In the genomic region with DNA sequence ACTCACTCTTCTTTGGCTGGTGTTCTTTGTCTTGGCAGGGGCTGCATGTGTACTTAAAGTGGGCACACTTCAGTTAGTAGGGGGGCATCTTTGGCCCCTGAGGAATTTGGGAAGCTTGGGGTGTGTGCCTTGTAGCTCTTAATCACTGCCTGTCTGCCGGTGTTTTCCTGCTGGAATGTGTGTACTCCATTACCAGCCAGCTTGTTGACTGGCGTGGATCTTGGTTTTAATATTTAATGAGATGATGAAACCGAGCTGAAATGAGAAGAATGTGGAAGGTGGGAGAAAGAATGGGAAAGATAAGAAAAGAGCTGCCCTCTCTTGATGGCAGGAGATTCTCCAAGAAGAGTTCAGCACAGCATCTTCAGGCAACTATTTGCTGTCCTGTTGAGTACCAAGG, we compare ENCODE assay signal across 19 cellular contexts.
A peak's percentile ranks its signal among the peaks of the same experiment; 100 is the strongest.
DNase-seq lines count a peak whose midpoint lies in the region; ATAC-seq and TF ChIP-seq lines count a peak whose summit lies in the region.
"Had no signal": no experiment of that assay in that cellular context is flagged by ENCODE, and none has a peak within 500 bp of the region (broad histone marks: within the 10 kb centered on the region; RNA-seq: fewer than 3 reads in every experiment).

No MANE protein-coding gene starts in this region.

- peaks cover 10% of the 10 kb centered on the region for H3K4me1 Mint-ChIP-seq in T-helper 2 cell treated with Interferon-gamma antibody and Interleukin-4, amounts not matched to agents 5 μg/mL and 100 μg/mL, for 36 hours (ENCODE audit: low read depth)
- peaks cover 19% of the 10 kb centered on the region for H3K4me1 Mint-ChIP-seq in chondrocyte (ENCODE audit: low read depth)
- H3K4me1 Mint-ChIP-seq: nephron had no signal

- no peaks in the 10 kb centered on the region for H3K36me3 ChIP-seq in MG63
- no peaks in the 10 kb centered on the region for H3K36me3 ChIP-seq in osteoblast (ENCODE audit: insufficient read depth, low read length)
- no peaks in the 10 kb centered on the region for H3K36me3 ChIP-seq in colonic mucosa
- H3K36me3 ChIP-seq: transverse colon had no signal

- H3K4me3 ChIP-seq in MG63 (no peak overlapping the region), osteoblast (ENCODE audit: insufficient read depth, low read length) (no peak overlapping the region), colonic mucosa (no peak overlapping the region)
- H3K4me3 ChIP-seq: heart left ventricle, transverse colon had no signal

- peak overlapping the region; percentile 1 for H3K27ac Mint-ChIP-seq in T-helper 2 cell treated with Interferon-gamma antibody and Interleukin-4, amounts not matched to agents 5 μg/mL and 100 μg/mL, for 36 hours
- peak overlapping the region; percentile 15 for H3K27ac Mint-ChIP-seq in chondrocyte (ENCODE audit: unreplicated experiment)
- H3K27ac Mint-ChIP-seq: activated naive CD4-positive, alpha-beta T cell treated with anti-CD3 and anti-CD28 coated beads for 36 hours; nephron had no signal

- peaks cover 10% of the 10 kb centered on the region for H3K4me1 ChIP-seq in osteoblast (ENCODE audit: insufficient read depth, low read length)
- H3K4me1 ChIP-seq in colonic mucosa, result no peaks in the 10 kb centered on the region
- H3K4me1 ChIP-seq: heart left ventricle, transverse colon had no signal

- TF ChIP-seq CTCF in chondrocyte (IDR thresholded peaks at IDR 0.05) (no peak), osteoblast (IDR thresholded peaks at IDR 0.05; ENCODE audit: extremely low read depth, low read depth, low read length) (no peak), colonic mucosa (IDR thresholded peaks at IDR 0.05) (no peak)

- H3K9ac ChIP-seq in colonic mucosa (ENCODE audit: low read depth in 2 of 2, low read length in 2 of 2), result no peak overlapping the region

- H3K79me2 ChIP-seq in osteoblast (ENCODE audit: insufficient read depth, low read length), result no peaks in the 10 kb centered on the region

- H3K27ac ChIP-seq in osteoblast (ENCODE audit: low read depth, low read length), result no peak overlapping the region
- H3K27ac ChIP-seq in colonic mucosa, result no peak overlapping the region
- H3K27ac ChIP-seq: 22Rv1, heart left ventricle, transverse colon had no signal

- H3K27me3 ChIP-seq in MG63 (no peaks in the 10 kb centered on the region), osteoblast (ENCODE audit: insufficient read depth, low read length) (no peaks in the 10 kb centered on the region), colonic mucosa (no peaks in the 10 kb centered on the region)
- H3K27me3 ChIP-seq: transverse colon had no signal

- H3K27me3 Mint-ChIP-seq in T-helper 2 cell treated with Interferon-gamma antibody and Interleukin-4, amounts not matched to agents 5 μg/mL and 100 μg/mL, for 36 hours (ENCODE audit: low read depth), result no peaks in the 10 kb centered on the region
- H3K27me3 Mint-ChIP-seq in chondrocyte (ENCODE audit: low read depth), result no peaks in the 10 kb centered on the region
- H3K27me3 Mint-ChIP-seq: CD4-positive, CD25-positive, alpha-beta regulatory T cell had no signal

- H3K9me3 ChIP-seq in MG63 (0 out of 2 replicates have a peak, but pooled peaks cover 2% of the 10 kb centered on the region), osteoblast (ENCODE audit: low read depth, low read length) (no peaks in the 10 kb centered on the region), colonic mucosa (no peaks in the 10 kb centered on the region)
- H3K9me3 ChIP-seq: heart left ventricle, transverse colon had no signal

- ATAC-seq in HG03378 (IDR thresholded peaks at IDR 0.05; ENCODE audit: unreplicated experiment), result no peak
- ATAC-seq: heart left ventricle had no signal

- H3K9me3 Mint-ChIP-seq in T-helper 2 cell treated with Interferon-gamma antibody and Interleukin-4, amounts not matched to agents 5 μg/mL and 100 μg/mL, for 36 hours, result no peaks in the 10 kb centered on the region
- no peaks in the 10 kb centered on the region for H3K9me3 Mint-ChIP-seq in chondrocyte (ENCODE audit: low read depth)
- H3K9me3 Mint-ChIP-seq: activated naive CD4-positive, alpha-beta T cell treated with anti-CD3 and anti-CD28 coated beads for 36 hours; nephron had no signal

- H4K20me1 ChIP-seq in osteoblast (ENCODE audit: insufficient read depth, low read length), result no peaks in the 10 kb centered on the region

- intact Hi-C loops in colonic mucosa (cut with DNase I), result no loop called here

- H3K36me3 Mint-ChIP-seq in T-helper 2 cell treated with Interferon-gamma antibody and Interleukin-4, amounts not matched to agents 5 μg/mL and 100 μg/mL, for 36 hours (ENCODE audit: low read depth), result peaks cover 42% of the 10 kb centered on the region
- H3K36me3 Mint-ChIP-seq in chondrocyte (ENCODE audit: low read depth), result no peaks in the 10 kb centered on the region

- no peak overlapping the region for H3K4me3 Mint-ChIP-seq in T-helper 2 cell treated with Interferon-gamma antibody and Interleukin-4, amounts not matched to agents 5 μg/mL and 100 μg/mL, for 36 hours
- no peak overlapping the region for H3K4me3 Mint-ChIP-seq in chondrocyte (ENCODE audit: unreplicated experiment)
- H3K4me3 Mint-ChIP-seq: activated naive CD4-positive, alpha-beta T cell treated with anti-CD3 and anti-CD28 coated beads for 36 hours; CD4-positive, CD25-positive, alpha-beta regulatory T cell; nephron had no signal

- no peak overlapping the region for H3K4me2 ChIP-seq in osteoblast (ENCODE audit: insufficient read depth, low read length)

- no peak for DNase-seq in T-helper 2 cell treated with Interferon-gamma antibody and Interleukin-4, amounts not matched to agents 5 μg/mL and 100 μg/mL, for 36 hours (ENCODE audit: low spot score)
- DNase-seq in T-helper 2 cell (no peak), MG63 (peak; percentile 36), chondrocyte (ENCODE audit: low spot score) (no peak), osteoblast (ENCODE audit: insufficient read length, low spot score, missing footprints) (no peak), colonic mucosa (no peak)
- DNase-seq in stimulated activated CD8-positive, alpha-beta memory T cell treated with anti-CD3 and anti-CD28 coated beads, Interleukin-4, amount 100 ng/mL, for 48 hours, result no peak
- DNase-seq: activated CD4-positive, alpha-beta T cell treated with anti-CD3 and anti-CD28 coated beads for 4 hours; activated naive CD4-positive, alpha-beta T cell treated with anti-CD3 and anti-CD28 coated beads for 36 hours; CD4-positive, CD25-positive, alpha-beta regulatory T cell; DND-41; heart left ventricle; NCI-H1694 treated with DMSO at 0.1 percent for 48 hours; NCI-H446; stimulated activated naive CD4-positive, alpha-beta T cell treated with Interleukin-2 at 50 U/mL for 16 hours; transverse colon had no signal

- H2AFZ ChIP-seq in osteoblast (ENCODE audit: low read length), result peak overlapping the region; percentile 14
